In the genomic region with DNA sequence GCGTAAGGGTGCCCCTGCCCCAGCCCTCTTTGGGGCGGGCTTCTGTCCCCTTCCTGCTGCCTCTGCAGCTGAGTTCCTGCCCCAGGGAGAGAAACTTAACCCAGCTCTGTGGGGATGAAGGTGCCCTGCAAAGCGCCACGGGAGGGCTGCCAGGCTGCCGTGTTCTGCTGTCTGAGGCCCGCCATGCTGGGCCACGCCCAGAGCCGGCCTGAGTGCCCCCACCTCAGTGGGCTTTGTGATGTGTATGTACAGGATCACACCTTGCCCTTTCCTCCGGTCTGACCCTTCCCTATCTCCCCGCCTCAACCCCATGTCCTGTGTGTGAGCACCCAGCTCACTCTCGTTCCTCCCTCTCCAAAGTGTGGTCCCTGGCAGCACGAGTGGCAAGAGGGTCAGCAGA, we compare ENCODE assay signal across 1 cellular context.
TF ChIP-seq lines count a peak whose summit lies in the region.

No MANE protein-coding gene starts in this region.

TF ChIP-seq in H1, 55 proteins besides CTCF, POLR2A, EP300 and RAD21:
- no peak for TF ChIP-seq SRF (IDR thresholded peaks at IDR 0.05; ENCODE audit: low read depth, low read length)
- TF ChIP-seq BACH1 (IDR thresholded peaks at IDR 0.05; ENCODE audit: low read length) = no peak
- TF ChIP-seq BCL11A (IDR thresholded peaks at IDR 0.05; ENCODE audit: low read depth in 2 of 2, low read length in 2 of 2) = no peak
- TF ChIP-seq, protein P1, sequence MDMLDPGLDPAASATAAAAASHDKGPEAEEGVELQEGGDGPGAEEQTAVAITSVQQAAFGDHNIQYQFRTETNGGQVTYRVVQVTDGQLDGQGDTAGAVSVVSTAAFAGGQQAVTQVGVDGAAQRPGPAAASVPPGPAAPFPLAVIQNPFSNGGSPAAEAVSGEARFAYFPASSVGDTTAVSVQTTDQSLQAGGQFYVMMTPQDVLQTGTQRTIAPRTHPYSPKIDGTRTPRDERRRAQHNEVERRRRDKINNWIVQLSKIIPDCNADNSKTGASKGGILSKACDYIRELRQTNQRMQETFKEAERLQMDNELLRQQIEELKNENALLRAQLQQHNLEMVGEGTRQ (IDR thresholded peaks at IDR 0.05; ENCODE audit: low read length) = no peak
- no peak for TF ChIP-seq HDAC2 (IDR thresholded peaks at IDR 0.05; ENCODE audit: borderline replicate concordance in 1 of 2, low read depth in 2 of 2, low read length in 2 of 2)
- TF ChIP-seq EZH2 (IDR thresholded peaks at IDR 0.05; ENCODE audit: low read depth, low read length, severe bottlenecking) = no peak
- TF ChIP-seq TAF1 (IDR thresholded peaks at IDR 0.05; ENCODE audit: low read depth, low read length) = no peak
- TF ChIP-seq ZNF274 (IDR thresholded peaks at IDR 0.05; ENCODE audit: borderline replicate concordance, extremely low read depth, low read length) = no peak
